ENCODE assay signal across 17 cellular contexts in genomic region chr19:51084505-51084904, GRCh38. TPM values are rescaled to one million over a fixed set of nuclear protein-coding genes. Genes with fewer than 3 reads are reported as not detected.
DNase-seq lines count a peak whose midpoint lies in the region; ATAC-seq and TF ChIP-seq lines count a peak whose summit lies in the region.
"Had no signal": no experiment of that assay in that cellular context is flagged by ENCODE, and none has a peak within 500 bp of the region (broad histone marks: within the 10 kb centered on the region; RNA-seq: fewer than 3 reads in every experiment).

No MANE protein-coding gene starts in this region.

- H3K4me3 ChIP-seq in osteoblast (ENCODE audit: insufficient read depth, low read length) (no peak overlapping the region), testis (no peak overlapping the region), left ventricle myocardium inferior (no peak overlapping the region)
- H3K4me3 ChIP-seq: BLaER1, HAP-1 had no signal

- no peak overlapping the region for H2AFZ ChIP-seq in osteoblast (ENCODE audit: low read length)

- H3K27me3 ChIP-seq in osteoblast (ENCODE audit: insufficient read depth, low read length), result no peaks in the 10 kb centered on the region
- H3K27me3 ChIP-seq in testis, result no peaks in the 10 kb centered on the region
- peaks cover 25% of the 10 kb centered on the region for H3K27me3 ChIP-seq in left ventricle myocardium inferior (ENCODE audit: low read depth)
- H3K27me3 ChIP-seq: BLaER1 had no signal

- no peak for TF ChIP-seq POLR2A in testis (IDR thresholded peaks at IDR 0.05)

- intact Hi-C loops in testis (cut with DNase I; ENCODE audit: low total_unique reads) (loop anchor here (10.0 kb wide), 1 partner anchor 60 kb away; the partner anchor contains the start of gene KLK11), left ventricle myocardium inferior (cut with micrococcal nuclease) (no loop called here)

- H4K20me1 ChIP-seq in osteoblast (ENCODE audit: insufficient read depth, low read length), result no peaks in the 10 kb centered on the region

- no peaks in the 10 kb centered on the region for H3K9me3 ChIP-seq in osteoblast (ENCODE audit: low read depth, low read length)
- no peaks in the 10 kb centered on the region for H3K9me3 ChIP-seq in testis
- H3K9me3 ChIP-seq in left ventricle myocardium inferior (replicated peaks), result no peaks in the 10 kb centered on the region
- H3K9me3 ChIP-seq: BLaER1, HAP-1 had no signal

- WGBS in testis, 2 donors, result 90 to 92% methylated on average over 7 of the region's 7 CpGs

- H3K36me3 ChIP-seq in osteoblast (ENCODE audit: insufficient read depth, low read length), result no peaks in the 10 kb centered on the region
- no peaks in the 10 kb centered on the region for H3K36me3 ChIP-seq in testis (ENCODE audit: low read depth, missing control alignments)
- no peaks in the 10 kb centered on the region for H3K36me3 ChIP-seq in left ventricle myocardium inferior
- H3K36me3 ChIP-seq: HAP-1 had no signal

- no peak for ATAC-seq in HG03039 (IDR thresholded peaks at IDR 0.05; ENCODE audit: unreplicated experiment)

- H3K27ac ChIP-seq in osteoblast (ENCODE audit: low read depth, low read length), result no peak overlapping the region
- H3K27ac ChIP-seq in testis, result no peak overlapping the region
- no peak overlapping the region for H3K27ac ChIP-seq in left ventricle myocardium inferior (replicated peaks)
- H3K27ac ChIP-seq: BLaER1 had no signal

- DNase-seq in activated effector memory CD4-positive, alpha-beta T cell treated with anti-CD3 and anti-CD28 coated beads, Interleukin-2, amount 50 U/mL, for 16 hours, result peak; percentile 44
- no peak for DNase-seq in activated effector memory CD4-positive, alpha-beta T cell treated with Interleukin-2 at 50 U/mL for 16 hours
- DNase-seq in osteoblast (ENCODE audit: insufficient read length, low spot score, missing footprints), result peak; percentile 67
- peak; percentile 11 for DNase-seq in testis
- DNase-seq in foreskin melanocyte, result no peak
- no peak for DNase-seq in left ventricle myocardium inferior
- DNase-seq: 8988T; Calu3; CD4-positive, alpha-beta memory T cell had no signal

- no peak overlapping the region for H3K4me2 ChIP-seq in osteoblast (ENCODE audit: insufficient read depth, low read length)
- H3K4me2 ChIP-seq: BLaER1 had no signal

- no peaks in the 10 kb centered on the region for H3K79me2 ChIP-seq in osteoblast (ENCODE audit: insufficient read depth, low read length)

- TF ChIP-seq CTCF in osteoblast (IDR thresholded peaks at IDR 0.05; ENCODE audit: extremely low read depth, low read depth, low read length), result no peak
- TF ChIP-seq CTCF in testis (IDR thresholded peaks at IDR 0.05), result no peak
- TF ChIP-seq CTCF in left ventricle myocardium inferior (IDR thresholded peaks at IDR 0.05; ENCODE audit: borderline replicate concordance), result no peak

- H3K4me1 ChIP-seq in osteoblast (ENCODE audit: insufficient read depth, low read length) (no peaks in the 10 kb centered on the region), testis (no peaks in the 10 kb centered on the region), left ventricle myocardium inferior (peaks cover 3% of the 10 kb centered on the region)
- H3K4me1 ChIP-seq: HAP-1 had no signal

RNA-seq across cellular contexts. Expression of gene KLK14, which starts 1.8 kb away (rescaled TPM):
- total RNA-seq in osteoblast (not detected in 2 replicates), testis (under 1 TPM in 1 of 2 donors, not detected in 1; 0.63 TPM), left ventricle myocardium inferior (1.6 TPM)
- polyA plus RNA-seq in testis (ENCODE audit: insufficient read depth, low read depth, low replicate concordance), result 1.4 TPM
- total RNA-seq: HT-29 had no signal
- polyA plus RNA-seq: AG04450; CD14-positive monocyte; CD4-positive, alpha-beta memory T cell had no signal

RNA-seq across cellular contexts. Expression of gene KLK13, which starts 19.6 kb away (rescaled TPM):
- total RNA-seq in osteoblast, result not detected in 2 replicates
- total RNA-seq in testis, result 1 to 10 TPM; 3.7 to 7.8 TPM
- 13.0 TPM for polyA plus RNA-seq in testis (ENCODE audit: insufficient read depth, low read depth, low replicate concordance)
- not detected for total RNA-seq in left ventricle myocardium inferior
- total RNA-seq: A673; Calu3; CD4-positive, alpha-beta memory T cell; HT-29 had no signal
- polyA plus RNA-seq: AG04450; CD14-positive monocyte; CD4-positive, alpha-beta memory T cell had no signal

RNA-seq across cellular contexts. Expression of gene CTU1, which starts 23.7 kb away (rescaled TPM):
- total RNA-seq in osteoblast (4.1 and 4.3 TPM in 2 replicates), testis (10 to 100 TPM; 17.6 to 23.5 TPM), left ventricle myocardium inferior (4.4 TPM)
- polyA plus RNA-seq in testis (ENCODE audit: insufficient read depth, low read depth, low replicate concordance), result 2.0 TPM

RNA-seq across cellular contexts. Expression of gene SIGLEC9, which starts 40.2 kb away (rescaled TPM):
- under 0.01 TPM in 1 of 2 replicates, not detected in the other for total RNA-seq in osteoblast
- 1 to 10 TPM; 2.6 to 5.1 TPM for total RNA-seq in testis
- polyA plus RNA-seq in testis (ENCODE audit: insufficient read depth, low read depth, low replicate concordance), result 3.2 TPM
- total RNA-seq in left ventricle myocardium inferior, result 1.7 TPM
- total RNA-seq: A673, Calu3, H1, HT-29 had no signal
- polyA plus RNA-seq: AG04450, H1 had no signal

RNA-seq across cellular contexts. Expression of gene KLK12, which starts 49.7 kb away (rescaled TPM):
- not detected in 2 replicates for total RNA-seq in osteoblast
- under 1 TPM in 1 of 2 donors, not detected in 1; 0.47 TPM for total RNA-seq in testis
- polyA plus RNA-seq in testis (ENCODE audit: insufficient read depth, low read depth, low replicate concordance), result 1.3 TPM
- not detected for total RNA-seq in left ventricle myocardium inferior
- total RNA-seq: A673; Calu3; CD4-positive, alpha-beta memory T cell; H1 had no signal
- polyA plus RNA-seq: AG04450; CD14-positive monocyte; CD4-positive, alpha-beta memory T cell had no signal

Comparison
In these comparisons a context has a peak if more than half of its experiments do, and no peak if none do; other contexts are left out.
1. DNase-seq: peak in activated effector memory CD4-positive, alpha-beta T cell treated with anti-CD3 and anti-CD28 coated beads, Interleukin-2, amount 50 U/mL, for 16 hours (single experiment), osteoblast (single experiment) and testis (single experiment); none in activated effector memory CD4-positive, alpha-beta T cell treated with Interleukin-2 at 50 U/mL for 16 hours (single experiment), foreskin melanocyte (single experiment) and left ventricle myocardium inferior (single experiment).